Comparison of ENCODE assay signal across 17 cellular contexts in the genomic region with DNA sequence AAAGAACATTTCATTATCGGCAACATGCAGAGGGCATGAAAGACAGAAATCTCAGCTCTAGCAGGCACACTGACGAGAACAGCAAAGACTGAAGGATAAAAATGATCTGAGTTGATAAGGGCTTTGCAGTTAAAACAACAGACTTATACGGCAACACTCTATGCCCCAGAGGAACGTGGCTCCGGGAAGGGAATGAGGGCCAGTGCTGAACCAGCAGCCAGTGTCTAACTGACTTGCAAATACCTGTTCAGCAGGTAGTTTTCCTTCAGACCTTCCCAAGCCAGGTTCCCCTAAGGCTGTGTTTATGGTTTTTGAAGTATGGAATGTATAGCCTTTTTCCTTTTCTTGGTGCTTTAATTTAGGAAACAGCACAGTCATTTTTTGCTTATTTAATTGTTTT.
DNase-seq lines count a peak whose midpoint lies in the region; ATAC-seq and TF ChIP-seq lines count a peak whose summit lies in the region.
"Had no signal": no experiment of that assay in that cellular context is flagged by ENCODE, and none has a peak within 500 bp of the region (broad histone marks: within the 10 kb centered on the region; RNA-seq: fewer than 3 reads in every experiment).

No MANE protein-coding gene starts in this region.

- DNase-seq in ELF-1 (ENCODE audit: low read depth, low spot score) (peak; percentile 77), Panc1 (ENCODE audit: low read depth, low spot score) (no peak), epithelial cell of esophagus (ENCODE audit: low read depth) (peak; percentile 44), mesothelial cell of epicardium (ENCODE audit: low spot score in 2 of 2, unreplicated experiment in 2 of 2) (no peak), HK-2 (ENCODE audit: unreplicated experiment) (no peak)
- DNase-seq in stimulated activated CD4-positive, alpha-beta T cell treated with anti-CD3 and anti-CD28 coated beads, Interleukin-15, amount 100 ng/mL, for 24 hours: no peak
- DNase-seq: DMS 273 treated with DMSO at 0.1 percent for 48 hours, KG1, MM.1S, NCI-H1105, NCI-H187 treated with DMSO at 0.1 percent for 48 hours, NCI-H2171 treated with DMSO at 0.1 percent for 48 hours, NCI-H774, SHP77 treated with DMSO at 0.1 percent for 48 hours had no signal

- H3K27ac Mint-ChIP-seq in mesothelial cell of epicardium: peak overlapping the region; percentile 88

- no peak overlapping the region for H3K4me3 Mint-ChIP-seq in mesothelial cell of epicardium

- no peaks in the 10 kb centered on the region for H3K9me3 ChIP-seq in Panc1 (ENCODE audit: control insufficient read depth, insufficient read depth, low read depth, low read length)
- H3K9me3 ChIP-seq: BLaER1 treated with 17β-estradiol and CSF1 and Interleukin-3, amounts not matched to agents 10 nM and 100 nM had no signal

- POLR2A ChIA-PET in Panc1 (lab: Charles Lee): no interaction called here

- peak overlapping the region; percentile 37 for H3K27ac ChIP-seq in Panc1 (ENCODE audit: low read length)
- H3K27ac ChIP-seq: BLaER1 treated with 17β-estradiol and CSF1 and Interleukin-3, amounts not matched to agents 10 nM and 100 nM had no signal

- H3K36me3 Mint-ChIP-seq in mesothelial cell of epicardium: no peaks in the 10 kb centered on the region

- H3K36me3 ChIP-seq in Panc1 (ENCODE audit: control insufficient read depth, insufficient read depth, low read length): no peaks in the 10 kb centered on the region
- H3K36me3 ChIP-seq: BLaER1 treated with 17β-estradiol and CSF1 and Interleukin-3, amounts not matched to agents 10 nM and 100 nM had no signal

- H3K9me3 Mint-ChIP-seq in mesothelial cell of epicardium: peaks cover 6% of the 10 kb centered on the region

- H3K4me1 ChIP-seq in Panc1 (ENCODE audit: control insufficient read depth, insufficient read depth, low read length): no peaks in the 10 kb centered on the region; the same call in 1 of the 2 replicates
- H3K4me1 ChIP-seq: BLaER1 treated with 17β-estradiol and CSF1 and Interleukin-3, amounts not matched to agents 10 nM and 100 nM had no signal

- CTCF ChIA-PET in Panc1 (lab: Charles Lee): no interaction called here

- in situ Hi-C loops in Panc1 (cut with HindIII; ENCODE audit: low pct_unique_long_range_greater_than_20kb, low sequenced_read_pairs): no loop called here

- no peaks in the 10 kb centered on the region for H3K27me3 Mint-ChIP-seq in mesothelial cell of epicardium (ENCODE audit: low read depth)

- ATAC-seq in Panc1 (no peak), GM18517 (IDR thresholded peaks at IDR 0.05; ENCODE audit: unreplicated experiment) (no peak), GM18907 (IDR thresholded peaks at IDR 0.05; ENCODE audit: unreplicated experiment) (no peak)

- no TSS peak for BruUV-seq in Panc1 (replicated peaks; lab: Mats Ljungman, UMichigan)

- peaks cover 26% of the 10 kb centered on the region for H3K4me1 Mint-ChIP-seq in mesothelial cell of epicardium

- H3K27me3 ChIP-seq in Panc1 (ENCODE audit: control insufficient read depth, insufficient read depth, low read length): no peaks in the 10 kb centered on the region
- H3K27me3 ChIP-seq: BLaER1 treated with 17β-estradiol and CSF1 and Interleukin-3, amounts not matched to agents 10 nM and 100 nM had no signal

- TF ChIP-seq CTCF in Panc1 (IDR thresholded peaks at IDR 0.05) (no peak), epithelial cell of esophagus (IDR thresholded peaks at IDR 0.05; ENCODE audit: insufficient read depth, low read depth, low read length, missing control alignments) (no peak), mesothelial cell of epicardium (IDR thresholded peaks at IDR 0.05; ENCODE audit: unreplicated experiment) (no peak)

- H3K4me3 ChIP-seq in Panc1 (ENCODE audit: low read depth in 2 of 2, low read length in 2 of 2) (no peak overlapping the region), epithelial cell of esophagus (ENCODE audit: low read length) (no peak overlapping the region)
- H3K4me3 ChIP-seq: BLaER1 treated with 17β-estradiol and CSF1 and Interleukin-3, amounts not matched to agents 10 nM and 100 nM had no signal

- intact Hi-C loops in Panc1 (cut with micrococcal nuclease; ENCODE audit: unreplicated experiment): no loop called here

Comparison
In these comparisons a context has a peak if more than half of its experiments do, and no peak if none do; other contexts are left out.
1. DNase-seq: peak in ELF-1 (single experiment) and epithelial cell of esophagus (single experiment); none in Panc1 (single experiment), mesothelial cell of epicardium (0 of 2), HK-2 (single experiment) and stimulated activated CD4-positive, alpha-beta T cell treated with anti-CD3 and anti-CD28 coated beads, Interleukin-15, amount 100 ng/mL, for 24 hours (single experiment).